15 cellular contexts compared by ENCODE assay signal in genomic region chr3:142498397-142499180, GRCh38.
DNase-seq lines count a peak whose midpoint lies in the region; ATAC-seq and TF ChIP-seq lines count a peak whose summit lies in the region.
"Had no signal": no experiment of that assay in that cellular context is flagged by ENCODE, and none has a peak within 500 bp of the region (broad histone marks: within the 10 kb centered on the region; RNA-seq: fewer than 3 reads in every experiment).

No MANE protein-coding gene starts in this region.

- H3K4me3 ChIP-seq in brain microvascular endothelial cell (ENCODE audit: low read depth, low read length) = no peak overlapping the region
- H3K4me3 ChIP-seq: cardiac muscle cell, lung, SK-N-MC, vagina had no signal

- H3K36me3 ChIP-seq in brain microvascular endothelial cell (replicated peaks) = peaks cover 5% of the 10 kb centered on the region

- peak; percentile 65 for ATAC-seq in HG02973 (IDR thresholded peaks at IDR 0.05; ENCODE audit: unreplicated experiment)

- DNase-seq in stimulated activated CD4-positive, alpha-beta T cell treated with anti-CD3 and anti-CD28 coated beads, Interleukin-15, amount 100 ng/mL, for 24 hours = peak; percentile 11
- DNase-seq in stimulated activated CD4-positive, alpha-beta T cell treated with anti-CD3 and anti-CD28 coated beads, Interleukin-4, amount 100 ng/mL, for 24 hours = no peak
- DNase-seq in brain microvascular endothelial cell (peak; percentile 20), superior temporal gyrus (ENCODE audit: extremely low spot score) (peak; percentile 72), DMS53 (lab: John Stamatoyannopoulos, UW) (no peak), SW480 (ENCODE audit: low spot score) (no peak), NCI-H2107 treated with DMSO at 0.1 percent for 48 hours (lab: John Stamatoyannopoulos, UW; ENCODE audit: unreplicated experiment) (no peak)
- DNase-seq: activated CD8-positive, alpha-beta memory T cell treated with anti-CD3 and anti-CD28 coated beads for 24 hours; AML-193; NCI-H524 treated with DMSO at 0.1 percent for 48 hours had no signal

- in situ Hi-C loops in brain microvascular endothelial cell (cut with HindIII; ENCODE audit: low pct_ligation_motif_present, low sequenced_read_pairs) = no loop called here

- peak overlapping the region; percentile 23 for H3K27ac ChIP-seq in brain microvascular endothelial cell
- H3K27ac ChIP-seq: cardiac muscle cell, SK-N-MC, vagina had no signal

- TF ChIP-seq CTCF in brain microvascular endothelial cell (IDR thresholded peaks at IDR 0.05; ENCODE audit: low read depth, low read length, missing control alignments) = no peak

- no peaks in the 10 kb centered on the region for H3K27me3 ChIP-seq in brain microvascular endothelial cell (replicated peaks)
- H3K27me3 ChIP-seq: cardiac muscle cell, vagina had no signal

Comparison
In these comparisons a context has a peak if more than half of its experiments do, and no peak if none do; other contexts are left out.
1. DNase-seq: peak in stimulated activated CD4-positive, alpha-beta T cell treated with anti-CD3 and anti-CD28 coated beads, Interleukin-15, amount 100 ng/mL, for 24 hours (single experiment), brain microvascular endothelial cell (single experiment) and superior temporal gyrus (single experiment); none in stimulated activated CD4-positive, alpha-beta T cell treated with anti-CD3 and anti-CD28 coated beads, Interleukin-4, amount 100 ng/mL, for 24 hours (single experiment), DMS53 (single experiment), SW480 (single experiment) and NCI-H2107 treated with DMSO at 0.1 percent for 48 hours (single experiment).